1 cellular context compared by ENCODE assay signal in genomic region chr14:84068288-84068687, GRCh38.
TF ChIP-seq lines count a peak whose summit lies in the region.

No MANE protein-coding gene starts in this region.

TF ChIP-seq in IMR-90, 13 proteins besides CTCF, POLR2A, EP300 and RAD21 (continued from another document):
- TF ChIP-seq ELK1 (IDR thresholded peaks at IDR 0.05; ENCODE audit: borderline replicate concordance, low read depth, low read length) (no peak), FOS (IDR thresholded peaks at IDR 0.05; ENCODE audit: low read depth, low read length) (no peak), MAZ (IDR thresholded peaks at IDR 0.05; ENCODE audit: borderline replicate concordance, low read depth, low read length) (no peak), USF2 (IDR thresholded peaks at IDR 0.05; ENCODE audit: low read depth, low read length) (no peak)
